Comparison of ENCODE assay signal across 16 cellular contexts in the genomic region with DNA sequence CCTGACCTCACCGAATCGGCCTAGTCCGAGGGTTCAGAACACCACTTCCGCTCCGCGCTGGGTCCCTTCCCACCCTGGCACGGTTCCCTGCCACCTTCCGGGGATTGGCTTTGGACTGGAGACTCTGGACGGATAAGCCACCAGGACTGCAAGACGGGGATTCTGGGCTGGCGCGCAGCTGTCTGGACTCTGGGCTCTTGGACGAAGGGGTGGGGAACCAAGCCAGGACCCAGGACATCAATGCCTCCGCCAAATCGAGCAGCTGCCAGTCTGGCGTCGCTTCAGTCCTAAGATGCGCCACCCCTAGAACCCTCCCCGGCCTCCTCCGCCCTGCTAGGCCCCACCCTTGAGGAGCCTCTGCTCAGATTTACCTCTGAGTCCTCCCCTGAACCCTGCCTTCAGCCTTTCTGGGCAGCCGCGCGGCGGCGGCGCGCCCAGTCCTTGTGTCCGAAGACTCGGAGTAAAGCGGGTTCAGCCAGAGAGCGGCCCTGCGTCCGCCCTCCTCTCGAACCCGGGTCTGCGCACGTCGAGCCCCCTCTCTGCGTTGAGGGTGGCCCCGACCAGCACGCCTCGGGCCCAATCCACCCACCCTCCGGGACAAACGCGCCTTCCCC. TPM values are rescaled to one million over a fixed set of nuclear protein-coding genes. Genes with fewer than 3 reads are reported as not detected.
A peak's percentile ranks its signal among the peaks of the same experiment; 100 is the strongest.
DNase-seq lines count a peak whose midpoint lies in the region; ATAC-seq, FAIRE-seq and TF ChIP-seq lines count a peak whose summit lies in the region.
"Had no signal": no experiment of that assay in that cellular context is flagged by ENCODE, and none has a peak within 500 bp of the region (broad histone marks: within the 10 kb centered on the region; RNA-seq: fewer than 3 reads in every experiment).

No MANE protein-coding gene starts in this region.

- peaks cover 7 to 19% of the 10 kb centered on the region in 2 donors for H3K4me1 ChIP-seq in duodenal mucosa (ENCODE audit: control insufficient read depth in 1 of 2, insufficient read depth in 2 of 2, low read length in 2 of 2)
- H3K4me1 ChIP-seq in lower lobe of right lung, result peaks cover 18% of the 10 kb centered on the region
- H3K4me1 ChIP-seq in thymus (ENCODE audit: control insufficient read depth, insufficient read depth, low read length), result peaks cover 15% of the 10 kb centered on the region

- WGBS in thymus, result 17% methylated on average over 45 of the region's 45 CpGs

- H3K36me3 ChIP-seq in duodenal mucosa (ENCODE audit: control insufficient read depth in 1 of 2, insufficient read depth in 2 of 2, low read length in 2 of 2) (no peaks in the 10 kb centered on the region), lower lobe of right lung (no peaks in the 10 kb centered on the region), thymus (ENCODE audit: control insufficient read depth, insufficient read depth) (no peaks in the 10 kb centered on the region)

- H3K4me3 ChIP-seq in duodenal mucosa (ENCODE audit: low read depth in 1 of 2, low read length in 2 of 2) (peak overlapping the region; percentile 37 to 51), lower lobe of right lung (peak overlapping the region; percentile 46), thymus (ENCODE audit: low read length) (peak overlapping the region; percentile 36)

- no peak overlapping the region for H3K27ac ChIP-seq in duodenal mucosa (ENCODE audit: low read depth, low read length)
- H3K27ac ChIP-seq in lower lobe of right lung, result peak overlapping the region; percentile 14
- H3K27ac ChIP-seq in thymus (ENCODE audit: low read depth), result no peak overlapping the region
- H3K27ac ChIP-seq: 22Rv1 had no signal

- no peak for ATAC-seq in lower lobe of right lung
- no peak for ATAC-seq in GM21723 (IDR thresholded peaks at IDR 0.05; ENCODE audit: unreplicated experiment)
- ATAC-seq: esophagus mucosa, PC-3 had no signal

- intact Hi-C loops in lower lobe of right lung (cut with DNase I), result no loop called here

- H3K9me3 ChIP-seq in duodenal mucosa (ENCODE audit: control insufficient read depth in 1 of 2, low read length in 2 of 2) (no peaks in the 10 kb centered on the region), lower lobe of right lung (no peaks in the 10 kb centered on the region), thymus (ENCODE audit: control insufficient read depth) (no peaks in the 10 kb centered on the region)

- H3K27me3 ChIP-seq in duodenal mucosa (ENCODE audit: control insufficient read depth in 1 of 2, insufficient read depth in 2 of 2, low read length in 2 of 2) (peaks cover 36 to 37% of the 10 kb centered on the region in 2 donors), lower lobe of right lung (ENCODE audit: low read depth) (peaks cover 36% of the 10 kb centered on the region), thymus (ENCODE audit: control insufficient read depth, insufficient read depth) (peaks cover 18% of the 10 kb centered on the region)

- FAIRE-seq in urothelium cell line (lab: Jason Lieb, UNC), result no peak

- TF ChIP-seq CTCF in lower lobe of right lung (IDR thresholded peaks at IDR 0.05), result no peak

- H3K9ac ChIP-seq in duodenal mucosa (ENCODE audit: low read depth in 1 of 2, low read length in 2 of 2), result no peak overlapping the region

- DNase-seq in DMS 273 (lab: John Stamatoyannopoulos, UW; ENCODE audit: unreplicated experiment), result peak; percentile 56
- DNase-seq in DMS 273 treated with DMSO at 0.1 percent for 48 hours (lab: John Stamatoyannopoulos, UW), result no peak
- DNase-seq in lower lobe of right lung, result no peak
- DNase-seq in urothelium cell line (ENCODE audit: low spot score), result no peak
- DNase-seq in DMS53 (lab: John Stamatoyannopoulos, UW), result no peak
- DNase-seq: activated CD8-positive, alpha-beta memory T cell treated with anti-CD3 and anti-CD28 coated beads, Interleukin-2, amount 50 U/mL, for 4 hours; NCI-H187; PC-3; T1000 had no signal

RNA-seq across cellular contexts. Expression of gene KCNK17, which starts 1.2 kb away (rescaled TPM):
- 5.5 TPM for total RNA-seq in lower lobe of right lung
- polyA plus RNA-seq in thymus, result 0.80 TPM
- total RNA-seq: HT1080, PC-3 had no signal

RNA-seq across cellular contexts. Expression of gene KCNK16, which starts 9.5 kb away (rescaled TPM):
- not detected for total RNA-seq in lower lobe of right lung
- polyA plus RNA-seq in thymus, result 0.07 TPM
- total RNA-seq: esophagus mucosa, HT1080, PC-3, posterior vena cava had no signal
